In the genomic region with DNA sequence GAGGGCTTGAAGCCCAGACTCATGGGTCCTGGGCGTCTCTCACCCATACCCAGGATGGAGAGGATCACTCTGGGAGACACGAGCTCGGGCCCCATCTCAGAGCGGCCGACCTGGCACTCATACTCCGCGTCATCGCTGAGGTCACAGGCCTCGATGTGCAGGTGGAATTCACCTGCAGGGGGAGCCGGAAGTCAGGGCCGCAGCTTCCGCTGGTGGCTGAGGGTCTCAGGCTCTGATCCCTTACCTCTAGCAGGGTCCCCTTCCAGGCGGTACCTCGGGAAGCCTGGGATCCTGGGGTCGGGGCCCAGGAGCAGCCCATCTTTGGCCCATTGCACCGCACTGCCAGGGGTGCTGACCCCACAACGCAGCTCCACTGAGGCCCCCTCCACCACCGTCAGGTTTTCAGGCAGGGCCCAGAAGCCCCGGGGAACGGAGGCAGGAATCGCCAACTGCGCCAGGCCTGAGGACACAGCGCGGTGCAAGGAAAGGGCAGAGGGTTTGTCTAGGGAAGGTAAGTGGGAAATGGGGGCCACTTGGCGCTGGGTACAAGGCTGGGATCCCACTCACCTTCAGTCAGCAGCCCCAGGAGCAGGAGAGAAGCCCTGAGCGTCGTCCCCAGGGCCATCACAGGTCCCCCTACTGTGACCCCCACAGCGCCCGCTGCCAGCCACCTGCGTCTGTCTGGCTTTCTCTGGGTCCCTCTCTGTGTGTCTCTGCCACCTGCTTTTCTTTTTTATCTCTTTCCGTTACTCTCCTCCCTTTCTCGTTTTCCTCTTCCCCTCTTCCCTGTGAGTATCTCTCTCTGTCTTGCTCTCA, we compare ENCODE assay signal across 1 cellular context.
TF ChIP-seq lines count a peak whose summit lies in the region.

No MANE protein-coding gene starts in this region.

TF ChIP-seq in IMR-90, 13 proteins besides CTCF, POLR2A, EP300 and RAD21:
- TF ChIP-seq NFE2L2 (IDR thresholded peaks at IDR 0.05; ENCODE audit: low read depth, low read length) (no peak), MXI1 (IDR thresholded peaks at IDR 0.05; ENCODE audit: borderline replicate concordance, low read depth, low read length) (no peak), CHD1 (IDR thresholded peaks at IDR 0.05; ENCODE audit: low read depth, low read length) (no peak), RCOR1 (IDR thresholded peaks at IDR 0.05; ENCODE audit: insufficient replicate concordance, low read length) (no peak), RFX5 (IDR thresholded peaks at IDR 0.05; ENCODE audit: low read depth, low read length) (no peak), SMC3 (IDR thresholded peaks at IDR 0.05; ENCODE audit: low read depth, low read length) (no peak), FOS (IDR thresholded peaks at IDR 0.05; ENCODE audit: low read depth, low read length) (no peak), MAFK (IDR thresholded peaks at IDR 0.05; ENCODE audit: low read depth, low read length) (no peak), BHLHE40 (IDR thresholded peaks at IDR 0.05; ENCODE audit: low read depth, low read length) (no peak), CEBPB (IDR thresholded peaks at IDR 0.05; ENCODE audit: low read depth, low read length) (no peak), MAZ (IDR thresholded peaks at IDR 0.05; ENCODE audit: borderline replicate concordance, low read depth, low read length) (no peak)
- TF ChIP-seq, protein P1, sequence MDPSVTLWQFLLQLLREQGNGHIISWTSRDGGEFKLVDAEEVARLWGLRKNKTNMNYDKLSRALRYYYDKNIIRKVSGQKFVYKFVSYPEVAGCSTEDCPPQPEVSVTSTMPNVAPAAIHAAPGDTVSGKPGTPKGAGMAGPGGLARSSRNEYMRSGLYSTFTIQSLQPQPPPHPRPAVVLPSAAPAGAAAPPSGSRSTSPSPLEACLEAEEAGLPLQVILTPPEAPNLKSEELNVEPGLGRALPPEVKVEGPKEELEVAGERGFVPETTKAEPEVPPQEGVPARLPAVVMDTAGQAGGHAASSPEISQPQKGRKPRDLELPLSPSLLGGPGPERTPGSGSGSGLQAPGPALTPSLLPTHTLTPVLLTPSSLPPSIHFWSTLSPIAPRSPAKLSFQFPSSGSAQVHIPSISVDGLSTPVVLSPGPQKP (IDR thresholded peaks at IDR 0.05; ENCODE audit: borderline replicate concordance, low read depth, low read length), result no peak
- TF ChIP-seq, protein P2, sequence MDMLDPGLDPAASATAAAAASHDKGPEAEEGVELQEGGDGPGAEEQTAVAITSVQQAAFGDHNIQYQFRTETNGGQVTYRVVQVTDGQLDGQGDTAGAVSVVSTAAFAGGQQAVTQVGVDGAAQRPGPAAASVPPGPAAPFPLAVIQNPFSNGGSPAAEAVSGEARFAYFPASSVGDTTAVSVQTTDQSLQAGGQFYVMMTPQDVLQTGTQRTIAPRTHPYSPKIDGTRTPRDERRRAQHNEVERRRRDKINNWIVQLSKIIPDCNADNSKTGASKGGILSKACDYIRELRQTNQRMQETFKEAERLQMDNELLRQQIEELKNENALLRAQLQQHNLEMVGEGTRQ (IDR thresholded peaks at IDR 0.05; ENCODE audit: low read depth, low read length), result no peak
TF ChIP-seq in IMR-90: peak in this region for 0.
